ENCODE assay signal across 13 cellular contexts in the genomic region with DNA sequence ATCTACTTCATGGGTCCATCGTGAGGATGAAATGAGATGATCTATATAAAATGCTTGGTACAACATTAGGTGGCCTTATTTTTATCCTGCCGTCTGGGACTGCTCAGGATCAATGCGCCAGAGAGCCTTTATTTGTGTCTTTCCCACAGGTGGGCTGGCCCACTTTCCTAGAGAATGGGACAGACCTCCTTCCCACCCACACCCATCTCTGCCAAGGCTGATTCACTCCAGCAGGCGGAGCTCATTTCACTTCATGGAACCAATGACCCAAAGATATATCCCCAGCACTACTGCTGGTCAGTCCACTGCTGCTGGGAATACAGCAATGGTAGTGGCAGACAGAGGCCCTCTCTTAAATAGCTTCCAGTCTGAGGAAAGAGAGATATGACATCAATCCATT. TPM values are rescaled to one million over a fixed set of nuclear protein-coding genes. Genes with fewer than 3 reads are reported as not detected.
DNase-seq lines count a peak whose midpoint lies in the region; ATAC-seq, FAIRE-seq and TF ChIP-seq lines count a peak whose summit lies in the region.
"Had no signal": no experiment of that assay in that cellular context is flagged by ENCODE, and none has a peak within 500 bp of the region (broad histone marks: within the 10 kb centered on the region; RNA-seq: fewer than 3 reads in every experiment).

No MANE protein-coding gene starts in this region.

- TF ChIP-seq CTCF in C4-2B (conservative IDR thresholded peaks at IDR 0.05) (peak; percentile 24), HFFc6 (IDR thresholded peaks at IDR 0.05) (peak; percentile 51), bronchial epithelial cell (IDR thresholded peaks at IDR 0.05; ENCODE audit: insufficient read depth, low read length, severe bottlenecking) (peak; percentile 24)

- H3K36me3 Mint-ChIP-seq in HFFc6 (ENCODE audit: low read depth): peaks cover 39% of the 10 kb centered on the region
- no peaks in the 10 kb centered on the region for H3K36me3 Mint-ChIP-seq in naive thymus-derived CD8-positive, alpha-beta T cell

- H3K4me3 ChIP-seq in bronchial epithelial cell (ENCODE audit: low read depth, low read length): no peak overlapping the region

- H3K9me3 Mint-ChIP-seq in HFFc6: no peaks in the 10 kb centered on the region
- H3K9me3 Mint-ChIP-seq in naive thymus-derived CD8-positive, alpha-beta T cell: peaks cover 0 to 3% (median 0%) of the 10 kb centered on the region in 9 donors

- ATAC-seq in GM18505 (IDR thresholded peaks at IDR 0.05; ENCODE audit: unreplicated experiment): no peak
- ATAC-seq in naive thymus-derived CD8-positive, alpha-beta T cell: no peak
- ATAC-seq: activated T-cell treated with anti-CD3 and anti-CD28 coated beads, Interleukin-2, amount 50 U/mL, for 4 hours had no signal

- peaks cover 16% of the 10 kb centered on the region for H3K4me1 Mint-ChIP-seq in HFFc6 (ENCODE audit: low read depth)
- H3K4me1 Mint-ChIP-seq in naive thymus-derived CD8-positive, alpha-beta T cell: no peaks in the 10 kb centered on the region

- no peak overlapping the region for H3K27ac Mint-ChIP-seq in HFFc6
- H3K27ac Mint-ChIP-seq in naive thymus-derived CD8-positive, alpha-beta T cell: no peak overlapping the region

- no peaks in the 10 kb centered on the region for H3K27me3 ChIP-seq in bronchial epithelial cell (ENCODE audit: control insufficient read depth, insufficient read depth, low read length)

- no peak for FAIRE-seq in bronchial epithelial cell (lab: Jason Lieb, UNC)

- no peak overlapping the region for H3K4me3 Mint-ChIP-seq in HFFc6
- no peak overlapping the region for H3K4me3 Mint-ChIP-seq in naive thymus-derived CD8-positive, alpha-beta T cell
- H3K4me3 Mint-ChIP-seq: activated T-cell treated with anti-CD3 and anti-CD28 coated beads, Interleukin-2, amount 50 U/mL, for 4 hours had no signal

- intact Hi-C loops in posterior vena cava (cut with DNase I): loop anchor here in 1 of 2 donors (10.0 kb wide), 2 partner anchors 90 to 120 kb away; no protein-coding TSS in a partner anchor

- DNase-seq in HFFc6: no peak
- no peak for DNase-seq in bronchial epithelial cell (ENCODE audit: low read depth)
- DNase-seq in lung microvascular endothelial cell (ENCODE audit: low read depth in 2 of 2): peak; percentile 26 to 29
- DNase-seq in posterior vena cava (ENCODE audit: low spot score): no peak
- DNase-seq in naive thymus-derived CD8-positive, alpha-beta T cell: no peak
- DNase-seq in foreskin melanocyte: no peak
- DNase-seq: activated T-cell treated with anti-CD3 and anti-CD28 coated beads, Interleukin-2, amount 50 U/mL, for 4 hours; kidney glomerular epithelial cell; NCI-H1436; occipital lobe; stimulated activated naive CD4-positive, alpha-beta T cell treated with Interleukin-2 at 50 U/mL for 16 hours had no signal

- POLR2A ChIA-PET in naive thymus-derived CD8-positive, alpha-beta T cell (lab: Charles Lee): no interaction called here

- H3K27ac ChIP-seq in C4-2B: no peak overlapping the region

- TF ChIP-seq POLR2A in GM18505 (IDR thresholded peaks at IDR 0.05; ENCODE audit: borderline replicate concordance, extremely low read depth, insufficient read depth, insufficient read length): no peak

- H3K27me3 Mint-ChIP-seq in HFFc6 (ENCODE audit: insufficient read depth): peaks cover 3% of the 10 kb centered on the region; the same call in 1 of the 2 replicates
- peaks cover 3 to 8% (median 4%) of the 10 kb centered on the region in 5 donors for H3K27me3 Mint-ChIP-seq in naive thymus-derived CD8-positive, alpha-beta T cell

- peaks cover 18% of the 10 kb centered on the region for H3K36me3 ChIP-seq in bronchial epithelial cell (ENCODE audit: control insufficient read depth, insufficient read depth, low read length)

RNA-seq across cellular contexts. Expression of gene TGFBI, which starts 35.7 kb away (rescaled TPM):
- total RNA-seq in HFFc6 (2021; fragmentation: NEBNext Ultra II Directional; extraction: Animal tissue kit (Norgen Biotek cat#: 25700)): 100 to 1,000 TPM; 529 to 911 (median 784) TPM
- total RNA-seq in bronchial epithelial cell (211 and 218 TPM in 2 replicates), lung microvascular endothelial cell (3.8 and 17.0 TPM in 2 replicates), posterior vena cava (100 to 1,000 TPM; 173 to 286 TPM)
- total RNA-seq in naive thymus-derived CD8-positive, alpha-beta T cell: 10 to 100 TPM in 1 of 2 experiments, 1 to 10 TPM in 1; 8.9 to 11.7 TPM
- 1 to 10 TPM in 1 of 3 donors, under 1 TPM in 1, not detected in 1; 0.34 to 3.2 TPM for polyA plus RNA-seq in naive thymus-derived CD8-positive, alpha-beta T cell

Comparison
In these comparisons a context has a peak if more than half of its experiments do, and no peak if none do; other contexts are left out.
1. DNase-seq: peak in lung microvascular endothelial cell (2 of 2); none in HFFc6 (single experiment), bronchial epithelial cell (single experiment), posterior vena cava (single experiment), naive thymus-derived CD8-positive, alpha-beta T cell (0 of 10) and foreskin melanocyte (single experiment).
2. Peak in every context shown above with its lines, with median percentiles within 50 percentile points of each other: CTCF ChIP-seq.